In the genomic region with DNA sequence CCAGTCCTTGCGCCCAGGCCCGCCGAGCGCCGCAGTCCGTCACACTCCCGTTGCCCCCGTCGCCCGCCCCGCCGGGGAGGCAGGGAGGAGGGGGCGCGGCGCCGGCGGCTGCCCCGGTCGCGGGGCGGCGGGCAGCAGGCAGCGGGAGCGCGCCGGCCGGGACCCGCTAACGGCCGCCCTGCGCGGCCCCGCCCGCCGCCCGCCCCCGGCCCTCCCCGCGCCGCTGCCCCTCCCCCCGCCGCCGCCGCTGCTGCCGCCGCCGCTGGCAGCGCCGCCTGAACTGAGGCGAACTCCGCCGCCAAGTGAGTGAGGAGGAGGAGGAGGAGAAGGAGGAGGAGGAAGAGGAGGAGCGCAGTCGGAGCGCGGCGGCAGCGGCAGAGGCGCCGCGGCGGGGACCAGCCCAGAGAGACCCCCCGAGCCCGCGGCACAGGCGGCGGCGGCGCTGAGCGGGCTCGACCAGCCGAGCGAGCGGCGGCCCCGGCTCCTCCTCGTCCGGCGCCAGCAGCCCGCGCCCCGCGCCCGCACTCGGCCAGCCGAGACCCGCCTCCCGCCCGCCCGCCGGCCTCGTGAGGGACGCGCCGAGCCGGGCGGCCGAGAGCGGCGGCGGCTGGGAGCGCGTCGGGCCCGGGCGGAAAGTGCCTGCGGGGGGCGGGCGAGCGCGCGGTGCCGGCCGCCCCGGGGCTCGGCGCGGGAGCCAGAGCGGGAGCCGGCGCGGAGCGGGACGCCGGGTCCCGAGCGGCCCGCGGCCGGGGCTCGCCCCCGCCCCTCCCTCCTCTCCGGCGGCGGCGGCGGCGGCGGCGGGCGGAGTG, we compare ENCODE assay signal across 8 cellular contexts. TPM values are rescaled to one million over a fixed set of nuclear protein-coding genes. Genes with fewer than 3 reads are reported as not detected.
DNase-seq lines count a peak whose midpoint lies in the region; ATAC-seq and TF ChIP-seq lines count a peak whose summit lies in the region.

TSS of gene QKI (plus strand) at position 352 of the 809 bp plus-strand sequence. CDS start 476 bp downstream, outside the sequence.

- POLR2A ChIA-PET in AG04450 (lab: Yijun Ruan, JAX) = interaction anchor here (0.7 kb wide), 1 partner anchor 199 kb away, joined by 3 read pairs; no protein-coding TSS in a partner anchor

- H3K9me3 ChIP-seq in AG04450 (ENCODE audit: control insufficient read depth, insufficient read depth, low read length) (no peaks in the 10 kb centered on the region), OCI-LY1 (ENCODE audit: low read length) (no peaks in the 10 kb centered on the region)

- peaks cover 39% of the 10 kb centered on the region for H3K4me1 ChIP-seq in OCI-LY1 (ENCODE audit: insufficient read depth, low read length, severe bottlenecking)

- H3F3A ChIP-seq in OCI-LY1 (ENCODE audit: insufficient read depth, low read length) = no peaks in the 10 kb centered on the region

- peak within 1 kb of the TSS; percentile 80 for H3K9ac ChIP-seq in OCI-LY1 (ENCODE audit: low read length)

- peak within 1 kb of the TSS; percentile 91 for H3K4me2 ChIP-seq in OCI-LY1 (ENCODE audit: low read length)

- H3K27me3 ChIP-seq in AG04450 (ENCODE audit: control insufficient read depth, insufficient read depth, low read length) (no peaks in the 10 kb centered on the region), OCI-LY1 (ENCODE audit: insufficient read depth, low read length) (no peaks in the 10 kb centered on the region)

- DNase-seq in AG04450 (ENCODE audit: low read depth, low spot score) (no peak), myocyte (ENCODE audit: low read depth) (peak; percentile 86)
- peak; percentile 82 for DNase-seq in activated T-cell treated with anti-CD3 and anti-CD28 coated beads, Interleukin-2, amount 50 U/mL, for 1 hour
- peak; percentile 70 to 80 for DNase-seq in stimulated activated CD8-positive, alpha-beta memory T cell treated with anti-CD3 and anti-CD28 coated beads, Interleukin-7, amount 100 ng/mL, for 4 hours (ENCODE audit: low read depth in 2 of 2)

- no peaks in the 10 kb centered on the region for H3K36me3 ChIP-seq in OCI-LY1 (ENCODE audit: insufficient read depth, low read length)

- TF ChIP-seq CTCF in AG04450 (IDR thresholded peaks at IDR 0.05; ENCODE audit: low read depth, low read length) (no peak), OCI-LY1 (IDR thresholded peaks at IDR 0.05; ENCODE audit: low read length) (no peak)

- peak within 1 kb of the TSS; percentile 91 for H3K4me3 ChIP-seq in AG04450 (ENCODE audit: low read depth, low read length)
- H3K4me3 ChIP-seq in OCI-LY1 (ENCODE audit: low read depth, low read length, poor library complexity, severe bottlenecking) = peak within 1 kb of the TSS; percentile 86

- peaks cover 8% of the 10 kb centered on the region; the same call in 1 of the 2 replicates for H4K20me1 ChIP-seq in OCI-LY1 (ENCODE audit: insufficient read depth, low read length)

- H3K27ac ChIP-seq in AG04450 (ENCODE audit: low read depth, low read length) (peak within 1 kb of the TSS; percentile 93), OCI-LY1 (ENCODE audit: low read depth, low read length, poor library complexity, severe bottlenecking) (peak within 1 kb of the TSS; percentile 56)

- peaks cover 36% of the 10 kb centered on the region for H3K79me2 ChIP-seq in OCI-LY1 (ENCODE audit: insufficient read depth, low read length)

- H2AFZ ChIP-seq in OCI-LY1 (ENCODE audit: low read length) = no peak within 1 kb of the TSS

- ATAC-seq in GM18907 (IDR thresholded peaks at IDR 0.05; ENCODE audit: unreplicated experiment) (peak; percentile 46), HG03135 (IDR thresholded peaks at IDR 0.05; ENCODE audit: unreplicated experiment) (peak; percentile 32), esophagus mucosa (peak; percentile 61)

- CTCF ChIA-PET in AG04450 (lab: Charles Lee) = interaction anchor here (0.7 kb wide), 1 partner anchor 440 kb away, joined by 8 read pairs; no protein-coding TSS in a partner anchor

- H3K9me2 ChIP-seq in OCI-LY1 (ENCODE audit: low read depth, low read length) = no peaks in the 10 kb centered on the region

RNA-seq across cellular contexts. Expression of gene QKI, which starts in this region (rescaled TPM):
- 157 and 165 TPM in 2 replicates for polyA plus RNA-seq in AG04450 (2011; rRNA removed)
- polyA minus RNA-seq in AG04450 (2011; rRNA and poly(A)+ RNA removed) = 335 and 377 TPM in 2 replicates
- total RNA-seq in esophagus mucosa (39.6 TPM), myocyte (289 and 423 TPM in 2 replicates)
- 102 TPM for polyA plus RNA-seq in myocyte (2012)
